Comparison of ENCODE assay signal across 23 cellular contexts in genomic region chr21:30625449-30625848, GRCh38. TPM values are rescaled to one million over a fixed set of nuclear protein-coding genes. Genes with fewer than 3 reads are reported as not detected.
DNase-seq lines count a peak whose midpoint lies in the region; ATAC-seq and TF ChIP-seq lines count a peak whose summit lies in the region.
"Had no signal": no experiment of that assay in that cellular context is flagged by ENCODE, and none has a peak within 500 bp of the region (broad histone marks: within the 10 kb centered on the region; RNA-seq: fewer than 3 reads in every experiment).

No MANE protein-coding gene starts in this region.

- peaks cover 16% of the 10 kb centered on the region for H3K9me3 Mint-ChIP-seq in GM23338
- peaks cover 14% of the 10 kb centered on the region for H3K9me3 Mint-ChIP-seq in WTC11

- H3K4me1 Mint-ChIP-seq in GM23338 = no peaks in the 10 kb centered on the region; the same call in 2 of the 3 replicates
- peaks cover 12% of the 10 kb centered on the region for H3K4me1 Mint-ChIP-seq in WTC11
- H3K4me1 Mint-ChIP-seq: CD14-positive monocyte; CD4-positive, alpha-beta memory T cell; CD4-positive, CD25-positive, alpha-beta regulatory T cell; CD8-positive, alpha-beta memory T cell had no signal

- POLR2A ChIA-PET in WTC11 (lab: Charles Lee) = no interaction called here

- H3K36me3 ChIP-seq in GM23338 (ENCODE audit: insufficient read depth) (no peaks in the 10 kb centered on the region), lower lobe of right lung (no peaks in the 10 kb centered on the region)
- H3K36me3 ChIP-seq: BE2C, BLaER1 had no signal

- DNase-seq in GM23338 (ENCODE audit: low spot score) = peak; percentile 9
- DNase-seq in WTC11 (ENCODE audit: low spot score) = no peak
- DNase-seq in lower lobe of right lung = no peak
- no peak for DNase-seq in anterior cingulate cortex (lab: John Stamatoyannopoulos, UW)
- DNase-seq in DMS79 treated with DMSO at 0.1 percent for 48 hours (lab: John Stamatoyannopoulos, UW) = no peak
- DNase-seq in NAMALWA (ENCODE audit: low spot score) = no peak
- DNase-seq: 8988T; ACHN; BE2C; C1 segment of cervical spinal cord; CD4-positive, CD25-positive, alpha-beta regulatory T cell; CD8-positive, alpha-beta memory T cell; COR-L47; DMS 273 treated with DMSO at 0.1 percent for 48 hours; DMS153; DMS53; DMS79; GF-D8 had no signal

- no peaks in the 10 kb centered on the region for H3K9me3 ChIP-seq in lower lobe of right lung
- H3K9me3 ChIP-seq: BE2C had no signal

- TF ChIP-seq CTCF in GM23338 (conservative IDR thresholded peaks at IDR 0.05; ENCODE audit: low read depth in 2 of 2) (no peak), WTC11 (IDR thresholded peaks at IDR 0.05) (no peak), lower lobe of right lung (IDR thresholded peaks at IDR 0.05) (no peak)

- H3K36me3 Mint-ChIP-seq in GM23338 (ENCODE audit: low read depth) = 0 out of 3 replicates have a peak, but pooled peaks cover 5% of the 10 kb centered on the region
- H3K36me3 Mint-ChIP-seq in WTC11 = peaks cover 13% of the 10 kb centered on the region
- H3K36me3 Mint-ChIP-seq: CD14-positive monocyte; CD4-positive, alpha-beta memory T cell; CD4-positive, CD25-positive, alpha-beta regulatory T cell; CD8-positive, alpha-beta memory T cell had no signal

- H3K79me2 ChIP-seq in GM23338 (replicated peaks; ENCODE audit: insufficient read depth) = no peaks in the 10 kb centered on the region

- ATAC-seq in GM23338 = no peak
- ATAC-seq in WTC11 = peak; percentile 59
- ATAC-seq in lower lobe of right lung = peak; percentile 13 to 16

- H3K27ac ChIP-seq in GM23338 (ENCODE audit: low read depth) = no peak overlapping the region
- H3K27ac ChIP-seq in lower lobe of right lung = no peak overlapping the region
- H3K27ac ChIP-seq: BLaER1 had no signal

- H3K4me1 ChIP-seq in GM23338 (ENCODE audit: insufficient read depth) (no peaks in the 10 kb centered on the region; the same call in 1 of the 2 replicates), lower lobe of right lung (no peaks in the 10 kb centered on the region)
- H3K4me1 ChIP-seq: BE2C, BLaER1 had no signal

- peak overlapping the region; percentile 18; the same call in 1 of the 2 replicates for H3K4me2 ChIP-seq in GM23338
- H3K4me2 ChIP-seq: BLaER1 had no signal

- H3K27me3 Mint-ChIP-seq in GM23338 (ENCODE audit: insufficient read depth, low read depth, poor library complexity) (no peaks in the 10 kb centered on the region), WTC11 (ENCODE audit: low read depth) (no peaks in the 10 kb centered on the region)
- H3K27me3 Mint-ChIP-seq: CD4-positive, alpha-beta memory T cell; CD4-positive, CD25-positive, alpha-beta regulatory T cell; CD8-positive, alpha-beta memory T cell had no signal

- H3K4me3 Mint-ChIP-seq in GM23338 (no peak overlapping the region), WTC11 (no peak overlapping the region)
- H3K4me3 Mint-ChIP-seq: CD14-positive monocyte; CD4-positive, alpha-beta memory T cell; CD4-positive, CD25-positive, alpha-beta regulatory T cell; CD8-positive, alpha-beta memory T cell had no signal

- H2AFZ ChIP-seq in GM23338 = peak overlapping the region; percentile 73; the same call in 1 of the 2 replicates

- H4K20me1 ChIP-seq in GM23338 (replicated peaks; ENCODE audit: insufficient read depth) = no peaks in the 10 kb centered on the region
- H4K20me1 ChIP-seq: BLaER1 had no signal

- no peaks in the 10 kb centered on the region for H3F3A ChIP-seq in GM23338 (replicated peaks; ENCODE audit: low read depth)

- H3K4me3 ChIP-seq in GM23338 (no peak overlapping the region), lower lobe of right lung (no peak overlapping the region)
- H3K4me3 ChIP-seq: BLaER1 had no signal

- H3K27me3 ChIP-seq in GM23338 (ENCODE audit: insufficient read depth) = no peaks in the 10 kb centered on the region
- no peaks in the 10 kb centered on the region for H3K27me3 ChIP-seq in lower lobe of right lung (ENCODE audit: low read depth)
- H3K27me3 ChIP-seq: BE2C, BLaER1 had no signal

- CTCF ChIA-PET in WTC11 (lab: Charles Lee) = no interaction called here

- H3K9me2 ChIP-seq in GM23338 (ENCODE audit: insufficient read depth) = peaks cover 13% of the 10 kb centered on the region; the same call in 1 of the 2 replicates

- intact Hi-C loops in lower lobe of right lung (cut with DNase I) = no loop called here

- no peak overlapping the region for H3K27ac Mint-ChIP-seq in GM23338
- H3K27ac Mint-ChIP-seq in WTC11 = no peak overlapping the region
- H3K27ac Mint-ChIP-seq: CD14-positive monocyte; CD4-positive, alpha-beta memory T cell; CD4-positive, CD25-positive, alpha-beta regulatory T cell; CD8-positive, alpha-beta memory T cell had no signal

TF ChIP-seq in GM23338, 12 proteins besides CTCF, POLR2A, EP300 and RAD21 (continues in another document):
- TF ChIP-seq EZH2phosphoT487 (IDR thresholded peaks at IDR 0.05; ENCODE audit: unreplicated experiment) = no peak
- TF ChIP-seq ETS1 (IDR thresholded peaks at IDR 0.05) = no peak
- no peak for TF ChIP-seq NANOG (IDR thresholded peaks at IDR 0.05; ENCODE audit: borderline replicate concordance)
- no peak for TF ChIP-seq ZNF331 (CRISPR knock-in tag; IDR thresholded peaks at IDR 0.05; ENCODE audit: low read depth)
- TF ChIP-seq CREB1 (CRISPR knock-in tag; IDR thresholded peaks at IDR 0.05; ENCODE audit: low read depth) = no peak
- TF ChIP-seq ZNF114 (CRISPR knock-in tag; IDR thresholded peaks at IDR 0.05) = no peak

TF ChIP-seq in WTC11, 78 proteins besides CTCF, POLR2A, EP300 and RAD21 (continues in another document):
- TF ChIP-seq CREM (CRISPR knock-in tag; IDR thresholded peaks at IDR 0.05) = no peak
- TF ChIP-seq ZNF396 (CRISPR knock-in tag; IDR thresholded peaks at IDR 0.05; ENCODE audit: borderline replicate concordance) = no peak
- no peak for TF ChIP-seq ELF4 (CRISPR knock-in tag; IDR thresholded peaks at IDR 0.05; ENCODE audit: low read depth)
- no peak for TF ChIP-seq FOXK1 (CRISPR knock-in tag; IDR thresholded peaks at IDR 0.05)
- TF ChIP-seq PRRX2 (CRISPR knock-in tag; IDR thresholded peaks at IDR 0.05) = no peak
- no peak for TF ChIP-seq ATF2 (CRISPR knock-in tag; IDR thresholded peaks at IDR 0.05; ENCODE audit: borderline replicate concordance, low read depth)
- no peak for TF ChIP-seq ZNF416 (CRISPR knock-in tag; IDR thresholded peaks at IDR 0.05)
- TF ChIP-seq ZBTB21 (CRISPR knock-in tag; IDR thresholded peaks at IDR 0.05; ENCODE audit: borderline replicate concordance) = no peak
- TF ChIP-seq HMGA2 (CRISPR knock-in tag; IDR thresholded peaks at IDR 0.05) = no peak
- no peak for TF ChIP-seq STAT6 (CRISPR knock-in tag; conservative IDR thresholded peaks at IDR 0.05; ENCODE audit: low read depth)
- no peak for TF ChIP-seq TCF7 (CRISPR knock-in tag; IDR thresholded peaks at IDR 0.05; ENCODE audit: low read depth)

RNA-seq across cellular contexts. Expression of gene KRTAP20-4, which starts 5.0 kb away (rescaled TPM):
- not detected in 2 replicates for total RNA-seq in GM23338 (2014; rRNA removed; shearing (Covaris generic))
- not detected in 2 replicates for polyA plus RNA-seq in GM23338 (2016; fragmentation: Nextera tagmentation; extraction: Ambion mirVana)
- not detected in 3 replicates for total RNA-seq in WTC11 (2021)
- not detected for total RNA-seq in lower lobe of right lung
- total RNA-seq: A673; CD4-positive, alpha-beta memory T cell; CD4-positive, CD25-positive, alpha-beta regulatory T cell; CD8-positive, alpha-beta memory T cell had no signal
- polyA plus RNA-seq: AG04450; CD14-positive monocyte; CD4-positive, alpha-beta memory T cell; CD4-positive, CD25-positive, alpha-beta regulatory T cell; CD8-positive, alpha-beta memory T cell had no signal

RNA-seq across cellular contexts. Expression of gene KRTAP20-1, which starts 9.2 kb away (rescaled TPM):
- total RNA-seq in GM23338 (2014; rRNA removed; shearing (Covaris generic)) = not detected in 2 replicates
- not detected in 2 replicates for polyA plus RNA-seq in GM23338 (2016; fragmentation: Nextera tagmentation; extraction: Ambion mirVana)
- not detected in 3 replicates for total RNA-seq in WTC11 (2021)
- total RNA-seq in lower lobe of right lung = not detected
- total RNA-seq: A673; CD4-positive, alpha-beta memory T cell; CD4-positive, CD25-positive, alpha-beta regulatory T cell; CD8-positive, alpha-beta memory T cell had no signal
- polyA plus RNA-seq: AG04450; CD14-positive monocyte; CD4-positive, alpha-beta memory T cell; CD4-positive, CD25-positive, alpha-beta regulatory T cell; CD8-positive, alpha-beta memory T cell had no signal

RNA-seq across cellular contexts. Expression of gene KRTAP20-2, which starts 9.6 kb away (rescaled TPM):
- total RNA-seq in GM23338 (2014; rRNA removed; shearing (Covaris generic)) = not detected in 2 replicates
- polyA plus RNA-seq in GM23338 (2016; fragmentation: Nextera tagmentation; extraction: Ambion mirVana) = not detected in 2 replicates
- total RNA-seq in WTC11 (2021) (not detected in 3 replicates), lower lobe of right lung (not detected)
- total RNA-seq: A673; CD4-positive, alpha-beta memory T cell; CD4-positive, CD25-positive, alpha-beta regulatory T cell; CD8-positive, alpha-beta memory T cell had no signal
- polyA plus RNA-seq: AG04450; CD14-positive monocyte; CD4-positive, alpha-beta memory T cell; CD4-positive, CD25-positive, alpha-beta regulatory T cell; CD8-positive, alpha-beta memory T cell had no signal

RNA-seq across cellular contexts. Expression of gene KRTAP6-1, which starts 11.7 kb away (rescaled TPM):
- not detected in 2 replicates for total RNA-seq in GM23338 (2014; rRNA removed; shearing (Covaris generic))
- polyA plus RNA-seq in GM23338 (2016; fragmentation: Nextera tagmentation; extraction: Ambion mirVana) = not detected in 2 replicates
- total RNA-seq in WTC11 (2021) = not detected in 3 replicates
- total RNA-seq in lower lobe of right lung = not detected
- total RNA-seq: A673; CD4-positive, alpha-beta memory T cell; CD4-positive, CD25-positive, alpha-beta regulatory T cell; CD8-positive, alpha-beta memory T cell had no signal
- polyA plus RNA-seq: AG04450; CD14-positive monocyte; CD4-positive, alpha-beta memory T cell; CD4-positive, CD25-positive, alpha-beta regulatory T cell; CD8-positive, alpha-beta memory T cell had no signal

RNA-seq across cellular contexts. Expression of gene KRTAP20-3, which starts 17.2 kb away (rescaled TPM):
- total RNA-seq in GM23338 (2014; rRNA removed; shearing (Covaris generic)) = not detected in 2 replicates
- not detected in 2 replicates for polyA plus RNA-seq in GM23338 (2016; fragmentation: Nextera tagmentation; extraction: Ambion mirVana)
- not detected in 3 replicates for total RNA-seq in WTC11 (2021)
- total RNA-seq in lower lobe of right lung = not detected
- total RNA-seq: A673; CD4-positive, alpha-beta memory T cell; CD4-positive, CD25-positive, alpha-beta regulatory T cell; CD8-positive, alpha-beta memory T cell had no signal
- polyA plus RNA-seq: AG04450; CD14-positive monocyte; CD4-positive, alpha-beta memory T cell; CD4-positive, CD25-positive, alpha-beta regulatory T cell; CD8-positive, alpha-beta memory T cell had no signal
